8 cellular contexts compared by ENCODE assay signal in the genomic region with DNA sequence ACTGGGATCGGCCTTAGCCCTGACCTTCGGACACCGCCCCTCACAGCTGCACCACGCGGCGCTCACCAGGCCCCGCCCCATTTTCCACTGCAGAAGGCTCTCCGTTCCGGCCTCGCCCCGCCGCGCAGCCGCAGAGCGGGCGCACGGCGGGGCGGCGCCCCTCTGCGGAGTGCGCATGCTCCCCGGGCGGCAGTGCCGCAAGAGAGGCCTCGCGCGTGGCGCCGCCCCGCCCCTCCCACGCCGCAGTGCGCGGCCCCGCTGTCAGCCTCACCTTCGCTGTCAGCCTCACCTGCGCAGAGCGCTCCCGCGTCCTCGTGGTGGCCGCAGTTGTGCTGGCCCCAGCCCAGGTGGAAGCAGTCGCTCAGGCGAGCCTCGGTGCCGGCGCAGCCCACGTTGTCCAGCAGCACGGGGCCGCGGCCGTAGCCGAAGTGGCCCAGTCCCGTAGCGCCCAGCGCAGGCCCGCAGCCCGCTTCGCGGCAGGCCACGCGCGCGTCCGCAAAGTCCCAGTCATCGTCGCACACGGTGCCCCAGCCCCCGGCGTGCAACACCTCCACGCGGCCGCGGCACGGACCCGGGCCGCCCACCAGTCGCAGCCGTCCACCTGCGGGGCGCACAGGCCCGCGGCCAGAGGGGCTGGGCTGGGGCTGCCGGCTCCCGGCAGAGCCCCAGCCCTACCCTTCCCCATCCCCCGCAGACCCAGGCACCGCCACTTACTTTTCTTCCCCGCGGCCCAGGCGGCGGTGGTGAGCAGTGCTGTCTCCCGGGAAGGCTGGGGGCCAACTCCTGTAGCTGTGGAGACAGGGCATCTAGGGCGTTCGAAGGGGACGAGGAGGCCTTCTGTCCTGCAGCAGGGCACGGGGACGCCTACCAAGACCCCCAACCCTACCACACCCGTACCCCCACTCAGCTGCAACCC. TPM values are rescaled to one million over a fixed set of nuclear protein-coding genes. Genes with fewer than 3 reads are reported as not detected.
DNase-seq lines count a peak whose midpoint lies in the region; TF ChIP-seq lines count a peak whose summit lies in the region.

No MANE protein-coding gene starts in this region.

- H3K4me3 ChIP-seq in H7 (ENCODE audit: insufficient read depth, low read depth, low read length) (peak overlapping the region; percentile 82), neutrophil (ENCODE audit: low read depth in 1 of 2, low read length in 1 of 2) (peak overlapping the region; percentile 81 to 93)

- no peaks in the 10 kb centered on the region for H3K36me3 ChIP-seq in H7 (replicated peaks; ENCODE audit: control insufficient read depth, insufficient read depth, low read length)
- H3K36me3 ChIP-seq in neutrophil, result no peaks in the 10 kb centered on the region

- H3K27ac ChIP-seq in neutrophil, result peak overlapping the region; percentile 80
- peak overlapping the region; percentile 96 for H3K27ac ChIP-seq in substantia nigra (ENCODE audit: low read depth, low read length, poor library complexity, severe bottlenecking)

- in situ Hi-C loops in G401 (cut with HindIII; ENCODE audit: low sequenced_read_pairs), result no loop called here

- TF ChIP-seq CTCF in neutrophil (IDR thresholded peaks at IDR 0.05), result no peak

- H3K9me3 ChIP-seq in neutrophil, result no peaks in the 10 kb centered on the region

- peak; percentile 85 for DNase-seq in G401 (ENCODE audit: low spot score)
- peak; percentile 97 for DNase-seq in H7
- peak; percentile 99 for DNase-seq in LoVo (ENCODE audit: low spot score)
- peak; percentile 86 for DNase-seq in activated gamma-delta T cell treated with Interleukin-2 at 50 U/mL for 16 hours
- peak; percentile 81 for DNase-seq in foreskin melanocyte
- peak; percentile 46 to 94 (median 85) for DNase-seq in substantia nigra (lab: John Stamatoyannopoulos, UW)

- H3K27me3 ChIP-seq in H7 (ENCODE audit: control insufficient read depth, insufficient read depth, low read length) (no peaks in the 10 kb centered on the region; the same call in 1 of the 2 replicates), neutrophil (peaks cover 4% of the 10 kb centered on the region)

- peaks cover 35 to 40% of the 10 kb centered on the region in 2 experiments for H3K4me1 ChIP-seq in neutrophil (ENCODE audit: control insufficient read depth in 1 of 2, insufficient read depth in 1 of 2, low read depth in 1 of 2, low read length in 1 of 2)

- peak; percentile 91 for TF ChIP-seq POLR2A in Raji (IDR thresholded peaks at IDR 0.05; ENCODE audit: insufficient read depth, low read depth, low read length)

RNA-seq across cellular contexts. Expression of gene SSC4D, which starts 16.1 kb away (rescaled TPM):
- 8.1 and 8.5 TPM in 2 replicates for total RNA-seq in G401 (2014; rRNA removed; shearing (Covaris generic))
- total RNA-seq in H7 (2014; rRNA removed; shearing (Covaris generic)), result 19.6 and 25.5 TPM in 2 replicates

RNA-seq across cellular contexts. Expression of gene ZP3, which starts 31.4 kb away (rescaled TPM):
- 1.3 and 3.0 TPM in 2 replicates for total RNA-seq in G401 (2014; rRNA removed; shearing (Covaris generic))
- 5.3 and 6.9 TPM in 2 replicates for total RNA-seq in H7 (2014; rRNA removed; shearing (Covaris generic))

RNA-seq across cellular contexts. Expression of gene YWHAG, which starts 34.6 kb away (rescaled TPM):
- 88.9 and 113 TPM in 2 replicates for total RNA-seq in G401 (2014; rRNA removed; shearing (Covaris generic))
- total RNA-seq in H7 (2014; rRNA removed; shearing (Covaris generic)), result 83.2 and 91.8 TPM in 2 replicates

Comparison
In these comparisons a context has a peak if more than half of its experiments do, and no peak if none do; other contexts are left out.
1. Peak in every context shown above with its lines: DNase-seq, H3K4me3 ChIP-seq and H3K27ac ChIP-seq.